In genomic region chr7:88204525-88205103, GRCh38 we compare ENCODE assay signal across 1 cellular context.
TF ChIP-seq lines count a peak whose summit lies in the region.

No MANE protein-coding gene starts in this region.

TF ChIP-seq in K562, 482 proteins besides CTCF, POLR2A, EP300 and RAD21 (continued from another document and continues in another):
- TF ChIP-seq MGA (IDR thresholded peaks at IDR 0.05) (no peak; the same call in 1 of the 2 replicates), ZNF76 (CRISPR knock-in tag; IDR thresholded peaks at IDR 0.05; ENCODE audit: borderline replicate concordance) (no peak), FOXJ2 (tag; IDR thresholded peaks at IDR 0.05) (peak; percentile 68; the same call in 1 of the 2 replicates), SRSF7 (optimal IDR thresholded peaks at IDR 0.05; ENCODE audit: low read depth, low read length) (no peak), ETV1 (tag; conservative IDR thresholded peaks at IDR 0.05; ENCODE audit: low read depth) (no peak), TRIM25 (IDR thresholded peaks at IDR 0.05; ENCODE audit: borderline replicate concordance) (no peak), HBP1 (CRISPR knock-in tag; IDR thresholded peaks at IDR 0.05) (no peak), ETS1 (conservative IDR thresholded peaks at IDR 0.05; ENCODE audit: control insufficient read depth, low read depth, low read length) (no peak), ZNF175 (CRISPR knock-in tag; IDR thresholded peaks at IDR 0.05; ENCODE audit: low read depth) (peak; percentile 88), ZBTB8A (IDR thresholded peaks at IDR 0.05; ENCODE audit: partially characterized antibody) (no peak), ZNF174 (CRISPR knock-in tag; IDR thresholded peaks at IDR 0.05) (no peak), XRCC3 (IDR thresholded peaks at IDR 0.05) (no peak), FOXO4 (CRISPR knock-in tag; IDR thresholded peaks at IDR 0.05) (no peak), CTBP1 (IDR thresholded peaks at IDR 0.05; ENCODE audit: borderline replicate concordance) (0 out of 2 replicates have a peak, but pooled peaks have one; percentile 11), LCOR (CRISPR knock-in tag; IDR thresholded peaks at IDR 0.05) (no peak), SP2 (IDR thresholded peaks at IDR 0.05; ENCODE audit: extremely low read depth, low read depth, low read length, poor library complexity, severe bottlenecking) (no peak), ATF7 (IDR thresholded peaks at IDR 0.05) (peak; percentile 77; the same call in 1 of the 2 replicates), ZNF311 (CRISPR knock-in tag; IDR thresholded peaks at IDR 0.05) (0 out of 2 replicates have a peak, but pooled peaks have one; percentile 11), CXXC5 (CRISPR knock-in tag; IDR thresholded peaks at IDR 0.05) (peak; percentile 66), RNF219 (CRISPR knock-in tag; IDR thresholded peaks at IDR 0.05) (no peak), ILK (tag; IDR thresholded peaks at IDR 0.05; ENCODE audit: borderline replicate concordance, low read depth) (no peak), ZNF395 (CRISPR knock-in tag; IDR thresholded peaks at IDR 0.05) (peak; percentile 34; the same call in 1 of the 2 replicates), DPF2 (IDR thresholded peaks at IDR 0.05) (no peak), MTA2 (IDR thresholded peaks at IDR 0.05; ENCODE audit: low read depth) (no peak), ZNF280A (IDR thresholded peaks at IDR 0.05; ENCODE audit: low read depth, partially characterized antibody) (no peak), MCM3 (IDR thresholded peaks at IDR 0.05) (no peak), ZNF444 (CRISPR knock-in tag; IDR thresholded peaks at IDR 0.05) (no peak), ELF2 (CRISPR knock-in tag; IDR thresholded peaks at IDR 0.05) (0 out of 2 replicates have a peak, but pooled peaks have one; percentile 38), RCOR1 (IDR thresholded peaks at IDR 0.05; ENCODE audit: borderline replicate concordance in 1 of 2, low read depth in 2 of 2, low read length in 2 of 2) (0 out of 4 replicates have a peak, but pooled peaks of 1 of the 2 experiments have one; percentile 43), SREBF2 (CRISPR knock-in tag; IDR thresholded peaks at IDR 0.05) (no peak), BCL6 (CRISPR knock-in tag; IDR thresholded peaks at IDR 0.05) (no peak), ZNF655 (CRISPR knock-in tag; IDR thresholded peaks at IDR 0.05) (0 out of 2 replicates have a peak, but pooled peaks have one; percentile 10), ZBTB1 (CRISPR knock-in tag; IDR thresholded peaks at IDR 0.05; ENCODE audit: borderline replicate concordance, low read depth) (no peak)
